8 cellular contexts compared by ENCODE assay signal in the genomic region with DNA sequence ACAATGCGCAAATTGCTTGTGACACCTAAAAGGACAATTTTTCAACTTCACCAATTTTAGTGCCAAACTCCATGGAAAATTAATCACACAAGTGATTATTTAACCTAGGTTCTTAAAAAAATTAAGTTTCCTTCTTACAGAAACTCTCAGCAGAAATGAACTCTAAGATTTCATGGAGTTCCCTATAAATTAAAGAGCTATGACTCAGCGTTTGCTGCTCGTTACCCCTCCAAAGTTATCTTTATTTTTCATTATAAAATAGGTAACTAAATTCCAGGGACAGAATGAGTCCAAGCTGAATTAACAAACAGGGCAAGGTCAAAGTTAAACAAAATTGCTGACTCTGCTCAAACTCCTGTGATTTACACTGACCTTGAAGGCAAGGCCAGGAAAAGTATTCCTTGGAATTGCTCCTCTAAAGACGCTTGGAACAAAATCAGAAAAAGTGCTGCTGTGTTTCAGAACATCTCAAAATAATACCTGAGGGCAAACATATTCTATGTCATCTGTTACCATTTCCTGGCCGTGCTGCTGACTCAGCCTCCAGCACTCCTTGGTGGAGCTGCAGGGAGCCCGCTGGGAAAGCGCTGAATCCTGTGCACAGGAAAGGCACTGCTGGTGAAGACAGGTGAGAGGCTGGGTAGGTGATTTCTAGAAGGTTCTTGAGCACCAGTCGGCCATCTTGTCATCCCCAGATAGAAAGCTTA. TPM values are rescaled to one million over a fixed set of nuclear protein-coding genes. Genes with fewer than 3 reads are reported as not detected.
A peak's percentile ranks its signal among the peaks of the same experiment; 100 is the strongest.
DNase-seq lines count a peak whose midpoint lies in the region; ATAC-seq and TF ChIP-seq lines count a peak whose summit lies in the region.

No MANE protein-coding gene starts in this region.

- H3K4me1 ChIP-seq in right atrium auricular region (peaks cover 0 to 14% of the 10 kb centered on the region in 2 donors), Caco-2 (peaks cover 4% of the 10 kb centered on the region)

- H3K36me3 ChIP-seq in right atrium auricular region (no peaks in the 10 kb centered on the region), Caco-2 (ENCODE audit: control insufficient read depth, insufficient read depth, low read length) (no peaks in the 10 kb centered on the region)

- peak; percentile 76 for ATAC-seq in esophagus mucosa

- DNase-seq in NCI-H2081 (lab: John Stamatoyannopoulos, UW) (peak; percentile 40 to 74), NCI-H2081 treated with DMSO at 0.1 percent for 48 hours (lab: John Stamatoyannopoulos, UW) (no peak), RKO (ENCODE audit: low spot score) (peak; percentile 22), renal cortical epithelial cell (ENCODE audit: low read depth) (peak; percentile 86), right atrium auricular region (ENCODE audit: low spot score) (no peak), mucosa of gallbladder (ENCODE audit: low spot score) (no peak), Caco-2 (no peak)

- H3K9me3 ChIP-seq in right atrium auricular region (no peaks in the 10 kb centered on the region), Caco-2 (no peaks in the 10 kb centered on the region)

- POLR2A ChIA-PET in Caco-2 (lab: Charles Lee), result no interaction called here

- H3K4me3 ChIP-seq in right atrium auricular region (no peak overlapping the region), Caco-2 (ENCODE audit: low read depth, low read length) (no peak overlapping the region)

- H3K36me3 Mint-ChIP-seq in Caco-2 (ENCODE audit: insufficient read depth, unreplicated experiment), result peaks cover 6% of the 10 kb centered on the region

- H3K27me3 ChIP-seq in right atrium auricular region (no peaks in the 10 kb centered on the region), Caco-2 (replicated peaks; ENCODE audit: control insufficient read depth, insufficient read depth, low read length) (no peaks in the 10 kb centered on the region)

- CTCF ChIA-PET in Caco-2 (lab: Charles Lee), result no interaction called here

- H3K27ac ChIP-seq in right atrium auricular region, result no peak overlapping the region

- H3K9me3 Mint-ChIP-seq in Caco-2 (ENCODE audit: unreplicated experiment), result no peaks in the 10 kb centered on the region

- no TSS peak for BruUV-seq in Caco-2 (replicated peaks; lab: Mats Ljungman, UMichigan)

- no peak overlapping the region for H3K27ac Mint-ChIP-seq in Caco-2 (ENCODE audit: unreplicated experiment)

- intact Hi-C loops in Caco-2 (cut with micrococcal nuclease; ENCODE audit: unreplicated experiment), result no loop called here

- no peak overlapping the region for H3K4me3 Mint-ChIP-seq in Caco-2 (ENCODE audit: unreplicated experiment)

- H3K4me1 Mint-ChIP-seq in Caco-2 (ENCODE audit: low read depth, unreplicated experiment), result peaks cover 10% of the 10 kb centered on the region

- no peak for TF ChIP-seq CTCF in right atrium auricular region (IDR thresholded peaks at IDR 0.05)
- no peak for TF ChIP-seq CTCF in Caco-2 (IDR thresholded peaks at IDR 0.05; ENCODE audit: insufficient read depth in 1 of 2, low read depth in 1 of 2, low read length in 1 of 2, severe bottlenecking in 1 of 2, unreplicated experiment in 1 of 2)

- H3K27me3 Mint-ChIP-seq in Caco-2 (ENCODE audit: insufficient read depth, unreplicated experiment), result no peaks in the 10 kb centered on the region

RNA-seq across cellular contexts. Expression of a gene that starts 2.5 kb away (rescaled TPM):
- total RNA-seq in esophagus mucosa (4.5 TPM), renal cortical epithelial cell (7.6 and 28.6 TPM in 2 replicates), right atrium auricular region (10 to 100 TPM in 1 of 2 donors, 1 to 10 TPM in 1; 5.9 to 20.7 TPM), mucosa of gallbladder (90.1 TPM), Caco-2 (2022) (16.5 and 18.4 TPM in 2 replicates)

RNA-seq across cellular contexts. Expression of a gene that starts 43.3 kb away (rescaled TPM):
- total RNA-seq in esophagus mucosa (50.6 TPM), renal cortical epithelial cell (46.0 and 134 TPM in 2 replicates), right atrium auricular region (100 to 1,000 TPM in 1 of 2 donors, 10 to 100 TPM in 1; 89.5 to 103 TPM), mucosa of gallbladder (163 TPM), Caco-2 (2022) (111 and 123 TPM in 2 replicates)

Comparison
In these comparisons a context has a peak if more than half of its experiments do, and no peak if none do; other contexts are left out.
1. DNase-seq: peak in NCI-H2081 (2 of 2), RKO (single experiment) and renal cortical epithelial cell (single experiment); none in NCI-H2081 treated with DMSO at 0.1 percent for 48 hours (single experiment), right atrium auricular region (single experiment), mucosa of gallbladder (single experiment) and Caco-2 (0 of 2).